ENCODE assay signal across 9 cellular contexts in the genomic region with DNA sequence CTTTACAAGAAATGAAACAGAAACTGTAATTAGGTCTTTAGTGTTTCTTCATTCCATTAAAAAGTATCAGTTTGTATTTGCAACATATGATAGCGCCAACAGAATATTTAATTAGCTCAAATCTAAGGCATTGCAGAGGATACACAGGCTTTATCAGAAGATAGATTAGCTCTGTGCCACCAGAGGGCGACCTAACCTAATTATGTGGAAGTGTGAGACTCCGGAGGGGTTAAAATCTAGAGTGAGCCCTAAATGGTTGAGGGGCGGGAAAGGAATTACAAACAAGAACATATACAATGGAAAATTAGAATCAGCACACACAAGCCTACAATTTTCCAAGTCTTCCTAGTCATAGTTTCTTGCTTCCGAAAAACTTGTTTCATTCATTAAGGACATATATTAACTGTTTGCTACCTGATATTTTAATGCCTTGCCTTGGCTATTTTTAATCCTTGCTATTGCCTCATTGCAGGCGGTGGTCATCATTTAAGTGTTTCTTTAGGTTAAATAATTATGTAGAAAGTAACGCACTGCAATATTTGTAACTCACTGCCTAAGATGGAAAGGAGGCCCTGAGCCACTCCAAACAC. TPM values are rescaled to one million over a fixed set of nuclear protein-coding genes. Genes with fewer than 3 reads are reported as not detected.
DNase-seq lines count a peak whose midpoint lies in the region; ATAC-seq, FAIRE-seq and TF ChIP-seq lines count a peak whose summit lies in the region.
"Had no signal": no experiment of that assay in that cellular context is flagged by ENCODE, and none has a peak within 500 bp of the region (broad histone marks: within the 10 kb centered on the region; RNA-seq: fewer than 3 reads in every experiment).

No MANE protein-coding gene starts in this region.

- in situ Hi-C loops in transverse colon (cut with MboI; ENCODE audit: low pct_ligation_motif_present in 1 of 4, low pct_unique_long_range_greater_than_20kb in 1 of 4, low sequenced_read_pairs in 3 of 4): loop anchor here in 3 of 4 donors (10.0 to 25.0 kb wide), 3 partner anchors 402 to 419 kb away; no protein-coding TSS in a partner anchor

- TF ChIP-seq CTCF in H1 (IDR thresholded peaks at IDR 0.05; ENCODE audit: control extremely low read depth in 1 of 3, insufficient read depth in 1 of 3, low read depth in 1 of 3, low read length in 3 of 3): peak in 2 of 3 experiments; percentile 68 to 76; a peak in 3 of 4 replicates
- TF ChIP-seq CTCF in transverse colon (IDR thresholded peaks at IDR 0.05): peak; percentile 37 to 59 (median 52)

- peak; percentile 33 for DNase-seq in activated CD4-positive, CD25-positive, alpha-beta regulatory T cell treated with anti-CD3 and anti-CD28 coated beads, Interleukin-2, amount 50 U/mL, for 72 hours
- peak; percentile 34 for DNase-seq in NCI-H1092 (lab: John Stamatoyannopoulos, UW)
- peak in 22 of 34 experiments; percentile 7 to 49 (median 18) for DNase-seq in T-cell
- peak in 1 of 2 experiments; percentile 70 for DNase-seq in H1 (ENCODE audit: low read depth in 1 of 2, low spot score in 2 of 2)
- DNase-seq in middle frontal gyrus (ENCODE audit: extremely low spot score, low spot score): peak; percentile 49
- DNase-seq in transverse colon: peak; percentile 28

- H3K23ac ChIP-seq in H1 (ENCODE audit: insufficient read length): no peak overlapping the region

- H3K23me2 ChIP-seq in H1 (ENCODE audit: low read depth, low read length): no peaks in the 10 kb centered on the region

- no peak overlapping the region for H2BK20ac ChIP-seq in H1 (ENCODE audit: low read length)

- FAIRE-seq in H1 (lab: Jason Lieb, UNC): peak; percentile 93

- no peak overlapping the region for H3K9ac ChIP-seq in H1 (replicated peaks in 1 of 4; ENCODE audit: extremely low read depth in 1 of 4, low read depth in 3 of 4, low read length in 3 of 4)

- no peak overlapping the region for H4K8ac ChIP-seq in H1 (ENCODE audit: extremely low read depth, insufficient read depth, low read length)

- H3K9me3 ChIP-seq in H1 (ENCODE audit: insufficient read depth in 2 of 2, low read depth in 1 of 2, low read length in 1 of 2) (no peaks in the 10 kb centered on the region), transverse colon (no peaks in the 10 kb centered on the region)

- H3K18ac ChIP-seq in H1 (ENCODE audit: extremely low read depth, low read length): no peak overlapping the region

- no peak overlapping the region for H3K27ac Mint-ChIP-seq in T-cell
- H3K27ac Mint-ChIP-seq: dendritic cell treated with granulocyte-macrophage colony-stimulating factor and Interleukin-4, amounts not matched to agents 40 ng/mL and 50 ng/mL, for 4 days had no signal

- POLR2A ChIA-PET in T-cell (lab: Charles Lee) (no interaction called here), H1 (lab: Charles Lee; ENCODE audit: partially characterized antibody) (interaction anchor here (1.0 kb wide), 1 partner anchor 408 kb away, joined by 3 read pairs; no protein-coding TSS in a partner anchor)

- H3K4me3 Mint-ChIP-seq in T-cell: no peak overlapping the region
- H3K4me3 Mint-ChIP-seq: dendritic cell treated with granulocyte-macrophage colony-stimulating factor and Interleukin-4, amounts not matched to agents 40 ng/mL and 50 ng/mL, for 4 days had no signal

- H3K4me3 ChIP-seq in H1 (ENCODE audit: extremely low read depth in 1 of 4, insufficient read depth in 2 of 4, low read depth in 3 of 4, low read length in 4 of 4) (no peak overlapping the region), transverse colon (no peak overlapping the region)

- CTCF ChIA-PET in T-cell (lab: Charles Lee): interaction anchor here in 1 of 2 donors (0.7 to 0.9 kb wide), 2 partner anchors 10 to 13 kb away, joined by 3 read pairs; no protein-coding TSS in a partner anchor
- CTCF ChIA-PET in H1 (lab: Charles Lee; ENCODE audit: partially characterized antibody): interaction anchor here (0.6 to 10.2 kb wide), 41 partner anchors 9 to 624 kb away, joined by 3 to 81 read pairs (median 4); partner anchors contain the start of gene RYR3

- TF ChIP-seq RAD21 in H1 (IDR thresholded peaks at IDR 0.05 in 1 of 2, conservative IDR thresholded peaks at IDR 0.05 in 1 of 2; ENCODE audit: low read depth in 2 of 2, low read length in 2 of 2): peak; percentile 93 to 95

- H3K56ac ChIP-seq in H1 (replicated peaks; ENCODE audit: insufficient read length, low read depth, low read length): no peak overlapping the region

- H2AFZ ChIP-seq in H1 (ENCODE audit: low read length): no peak overlapping the region

- no peak overlapping the region for H2BK15ac ChIP-seq in H1 (ENCODE audit: low read length)

- H3K27me3 Mint-ChIP-seq in T-cell: peaks cover 0 to 7% of the 10 kb centered on the region in 2 donors

- H2BK120ac ChIP-seq in H1 (replicated peaks; ENCODE audit: low read depth, low read length): no peak overlapping the region

- H2BK5ac ChIP-seq in H1 (ENCODE audit: low read depth, low read length): no peak overlapping the region

- H3K4me2 ChIP-seq in H1 (ENCODE audit: insufficient read depth in 1 of 2, low read depth in 2 of 2, low read length in 2 of 2): no peak overlapping the region

- no peak for ATAC-seq in activated CD4-positive, CD25-positive, alpha-beta regulatory T cell treated with anti-CD3 and anti-CD28 coated beads, Interleukin-2, amount 50 U/mL, for 24 hours
- ATAC-seq in T-cell (replicated peaks in 1 of 4) (no peak), GM21825 (IDR thresholded peaks at IDR 0.05; ENCODE audit: unreplicated experiment) (no peak)

- no peaks in the 10 kb centered on the region for H3K79me2 ChIP-seq in H1 (ENCODE audit: control insufficient read depth in 1 of 2, insufficient read depth in 2 of 2, low read length in 2 of 2)

- TF ChIP-seq POLR2A in H1 (IDR thresholded peaks at IDR 0.05; ENCODE audit: control extremely low read depth in 1 of 2, low read depth in 2 of 2, low read length in 2 of 2) (no peak), transverse colon (IDR thresholded peaks at IDR 0.05) (no peak)

- intact Hi-C loops in transverse colon (cut with DNase I; ENCODE audit: low total_unique reads): no loop called here

- H3K36me3 ChIP-seq in H1 (ENCODE audit: control insufficient read depth in 2 of 4, insufficient read depth in 4 of 4, low read length in 3 of 4) (no peaks in the 10 kb centered on the region), transverse colon (no peaks in the 10 kb centered on the region)

- no peaks in the 10 kb centered on the region for H3K4me1 ChIP-seq in H1 (replicated peaks in 1 of 4; ENCODE audit: control insufficient read depth in 3 of 4, insufficient read depth in 4 of 4, low read length in 3 of 4)
- H3K4me1 ChIP-seq in transverse colon: peaks cover 0 to 3% (median 0%) of the 10 kb centered on the region in 4 donors

- TF ChIP-seq EP300 in H1 (IDR thresholded peaks at IDR 0.05; ENCODE audit: borderline replicate concordance in 1 of 2, low read depth in 2 of 2, low read length in 2 of 2): no peak
- TF ChIP-seq EP300 in transverse colon (IDR thresholded peaks at IDR 0.05; ENCODE audit: low read depth): no peak

- no peak overlapping the region for H4K5ac ChIP-seq in H1 (ENCODE audit: insufficient read length, low read depth, low read length)

- no peak overlapping the region for H2BK12ac ChIP-seq in H1 (ENCODE audit: low read depth, low read length)

- 41% methylated on average over 7 of the region's 7 CpGs; no CpG with 5 or more reads in 1 of the 2 experiments for WGBS in H1 (ENCODE audit: extremely low coverage in 1 of 2, insufficient coverage in 1 of 2, insufficient read length in 1 of 2, insufficient replicate concordance in 2 of 2, low coverage in 1 of 2, low lambda C conversion rate in 2 of 2, missing lambda C conversion rate in 1 of 2), 2 experiments
- 33 to 34% methylated on average over 7 of the region's 7 CpGs for WGBS in transverse colon (ENCODE audit: low coverage in 1 of 2), 2 donors

- no peak overlapping the region for H3K4ac ChIP-seq in H1 (replicated peaks; ENCODE audit: insufficient read length, low read depth, low read length)

- H3K36me3 Mint-ChIP-seq in T-cell: no peaks in the 10 kb centered on the region

- H3K4me1 Mint-ChIP-seq in T-cell: no peaks in the 10 kb centered on the region

- H4K91ac ChIP-seq in H1 (replicated peaks; ENCODE audit: insufficient read length, low read length): no peak overlapping the region

- H3K79me1 ChIP-seq in H1 (ENCODE audit: low read depth, low read length): no peaks in the 10 kb centered on the region

- H3K9me3 Mint-ChIP-seq in T-cell: no peaks in the 10 kb centered on the region
- H3K9me3 Mint-ChIP-seq: dendritic cell treated with granulocyte-macrophage colony-stimulating factor and Interleukin-4, amounts not matched to agents 40 ng/mL and 50 ng/mL, for 4 days had no signal

- no peak overlapping the region for H2AK5ac ChIP-seq in H1 (ENCODE audit: low read depth, low read length)

- no peak overlapping the region for H3K14ac ChIP-seq in H1 (ENCODE audit: insufficient read length)

- no peaks in the 10 kb centered on the region for H3K27me3 ChIP-seq in H1 (replicated peaks in 1 of 4; ENCODE audit: control insufficient read depth in 3 of 4, extremely low read depth in 1 of 4, insufficient read depth in 3 of 4, low read length in 3 of 4)
- peaks cover 13% of the 10 kb centered on the region for H3K27me3 ChIP-seq in transverse colon

- H3K27ac ChIP-seq in H1 (ENCODE audit: low read depth, low read length) (no peak overlapping the region), transverse colon (no peak overlapping the region)

- H4K20me1 ChIP-seq in H1 (replicated peaks in 1 of 2; ENCODE audit: control insufficient read depth in 1 of 2, insufficient read depth in 2 of 2, low read length in 2 of 2): no peaks in the 10 kb centered on the region

TF ChIP-seq in H1, 55 proteins besides CTCF, POLR2A, EP300 and RAD21 (continues in another document):
- TF ChIP-seq TAF7 (optimal IDR thresholded peaks at IDR 0.05; ENCODE audit: borderline replicate concordance, low read depth, low read length): no peak
- no peak for TF ChIP-seq JUND (IDR thresholded peaks at IDR 0.05; ENCODE audit: low read length)
- TF ChIP-seq CHD2 (IDR thresholded peaks at IDR 0.05; ENCODE audit: low read length): no peak

RNA-seq across cellular contexts. Expression of gene RYR3, which starts 18.0 kb away (rescaled TPM):
- total RNA-seq in T-cell: under 1 TPM in 4 of 5 donors, not detected in 1; 0.03 to 0.07 (median 0.04) TPM
- 0.46 and 3.4 TPM in 2 replicates for total RNA-seq in H1 (2021; fragmentation: NEBNext Ultra II Directional; extraction: Animal tissue kit (Norgen Biotek cat#: 25700))
- polyA plus RNA-seq in H1 (2011; rRNA removed): 0.24 and 0.33 TPM in 2 replicates
- 0.36 TPM for polyA plus RNA-seq in H1 (2011; cell fraction: cytosol; rRNA removed)
- polyA plus RNA-seq in H1 (2011; cell fraction: nucleus; rRNA removed): 0.87 TPM
- 0.55 to 2.1 TPM (median 0.91 TPM) in 4 replicates for polyA plus RNA-seq in H1 (2012, experiment 1 of 2)
- polyA plus RNA-seq in H1 (2012, experiment 2 of 2): 0.08 TPM
- 0.53 TPM for polyA plus RNA-seq in H1 (2013, experiment 1 of 2)
- polyA plus RNA-seq in H1 (2013, experiment 2 of 2): 0.48 TPM
- polyA minus RNA-seq in H1 (2011; rRNA and poly(A)+ RNA removed): 0.79 and 1.1 TPM in 2 replicates
- 0.95 TPM for polyA minus RNA-seq in H1 (2011; cell fraction: cytosol; rRNA and poly(A)+ RNA removed)
- polyA minus RNA-seq in H1 (2011; cell fraction: nucleus; rRNA and poly(A)+ RNA removed): 1.9 TPM
- 1 to 10 TPM in 3 of 4 donors, under 1 TPM in 1; 0.96 to 9.7 (median 5.4) TPM for total RNA-seq in transverse colon
